In the genomic region with DNA sequence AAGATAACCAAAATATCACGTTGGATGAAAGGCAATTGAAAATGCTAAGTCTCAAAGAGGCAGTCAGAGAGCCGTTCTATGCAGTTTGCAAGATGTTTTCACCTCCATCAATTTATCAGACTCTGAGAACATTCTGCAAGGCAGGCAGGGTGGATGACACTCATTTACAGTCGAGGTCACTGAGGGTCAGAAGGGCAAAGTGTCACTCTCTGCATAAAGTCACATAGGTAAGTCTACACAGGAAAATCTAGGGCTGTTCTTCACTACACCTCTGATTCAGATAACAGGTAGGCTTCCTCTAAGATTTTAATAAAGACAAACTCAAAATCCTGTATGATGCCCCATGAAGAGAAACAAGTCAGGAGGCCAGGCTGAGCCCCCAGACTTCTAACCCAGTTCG, we compare ENCODE assay signal across 13 cellular contexts. TPM values are rescaled to one million over a fixed set of nuclear protein-coding genes. Genes with fewer than 3 reads are reported as not detected.
A peak's percentile ranks its signal among the peaks of the same experiment; 100 is the strongest.
DNase-seq lines count a peak whose midpoint lies in the region; ATAC-seq and TF ChIP-seq lines count a peak whose summit lies in the region.
"Had no signal": no experiment of that assay in that cellular context is flagged by ENCODE, and none has a peak within 500 bp of the region (broad histone marks: within the 10 kb centered on the region; RNA-seq: fewer than 3 reads in every experiment).

No MANE protein-coding gene starts in this region.

- H3K27me3 ChIP-seq in dorsolateral prefrontal cortex: no peaks in the 10 kb centered on the region
- H3K27me3 ChIP-seq: right lobe of liver had no signal

- intact Hi-C loops in dorsolateral prefrontal cortex (cut with DNase I): loop anchor here (5.0 kb wide), 4 partner anchors 36 to 89 kb away; a partner anchor contains a TSS

- no peak for ATAC-seq in stimulated activated naive CD8-positive, alpha-beta T cell treated with anti-CD3 and anti-CD28 coated beads, Interleukin-15, amount 100 ng/mL, for 72 hours
- no peak for ATAC-seq in stimulated activated naive CD8-positive, alpha-beta T cell treated with anti-CD3 and anti-CD28 coated beads, Interleukin-15, Interleukin-2, amounts not matched to agents 100 U/mL and 50 U/mL, for 24 hours
- no peak for ATAC-seq in GM21515 (IDR thresholded peaks at IDR 0.05; ENCODE audit: unreplicated experiment)

- no peaks in the 10 kb centered on the region for H3K36me3 Mint-ChIP-seq in nephron (ENCODE audit: low read depth)

- H3K27me3 Mint-ChIP-seq in stimulated activated naive CD8-positive, alpha-beta T cell treated with anti-CD3 and anti-CD28 coated beads, Interleukin-15, amount 100 ng/mL, for 72 hours: peaks cover 30% of the 10 kb centered on the region
- H3K27me3 Mint-ChIP-seq in nephron (ENCODE audit: low read depth): peaks cover 15% of the 10 kb centered on the region

- H3K27ac ChIP-seq in dorsolateral prefrontal cortex: peak overlapping the region; percentile 0 to 99 (median 97)

- peak overlapping the region; percentile 15 to 86 for H3K4me3 Mint-ChIP-seq in stimulated activated naive CD8-positive, alpha-beta T cell treated with anti-CD3 and anti-CD28 coated beads, Interleukin-15, amount 100 ng/mL, for 72 hours
- H3K4me3 Mint-ChIP-seq in nephron: peak overlapping the region; percentile 91 to 95 (median 92)

- no peak for TF ChIP-seq CTCF in dorsolateral prefrontal cortex (IDR thresholded peaks at IDR 0.05 in 54 of 56, conservative IDR thresholded peaks at IDR 0.05 in 2 of 56; ENCODE audit: low read depth in 1 of 56, partially characterized antibody in 56 of 56)
- TF ChIP-seq CTCF in nephron (IDR thresholded peaks at IDR 0.05; ENCODE audit: unreplicated experiment in 3 of 3): no peak

- peaks cover 37% of the 10 kb centered on the region for H3K4me1 Mint-ChIP-seq in stimulated activated naive CD8-positive, alpha-beta T cell treated with anti-CD3 and anti-CD28 coated beads, Interleukin-15, amount 100 ng/mL, for 72 hours
- peaks cover 39% of the 10 kb centered on the region for H3K4me1 Mint-ChIP-seq in nephron

- H3K4me3 ChIP-seq in dorsolateral prefrontal cortex: peak overlapping the region in 14 of 59 donors; percentile 75 to 97 (median 86)

- no peak for DNase-seq in stimulated activated naive CD8-positive, alpha-beta T cell treated with anti-CD3 and anti-CD28 coated beads, Interleukin-15, amount 100 ng/mL, for 72 hours
- no peak for DNase-seq in stimulated activated naive CD8-positive, alpha-beta T cell treated with anti-CD3 and anti-CD28 coated beads, Interleukin-15, Interleukin-2, amounts not matched to agents 100 U/mL and 50 U/mL, for 24 hours
- DNase-seq in dorsolateral prefrontal cortex: no peak
- DNase-seq in stimulated activated naive CD4-positive, alpha-beta T cell (lab: John Stamatoyannopoulos, UW): no peak
- no peak for DNase-seq in activated CD4-positive, CD25-positive, alpha-beta regulatory T cell (lab: John Stamatoyannopoulos, UW)
- no peak for DNase-seq in NCI-H128 (lab: John Stamatoyannopoulos, UW; ENCODE audit: unreplicated experiment)
- DNase-seq: activated effector memory CD4-positive, alpha-beta T cell treated with anti-CD3 and anti-CD28 coated beads, Interleukin-2, amount 50 U/mL, for 16 hours; AML-193; NCI-H226; right lobe of liver had no signal

- no peaks in the 10 kb centered on the region for H3K9me3 Mint-ChIP-seq in stimulated activated naive CD8-positive, alpha-beta T cell treated with anti-CD3 and anti-CD28 coated beads, Interleukin-15, amount 100 ng/mL, for 72 hours
- no peaks in the 10 kb centered on the region for H3K9me3 Mint-ChIP-seq in nephron
- H3K9me3 Mint-ChIP-seq: dendritic cell treated with granulocyte-macrophage colony-stimulating factor and Interleukin-4, amounts not matched to agents 40 ng/mL and 50 ng/mL, for 4 days had no signal

- H3K27ac Mint-ChIP-seq in stimulated activated naive CD8-positive, alpha-beta T cell treated with anti-CD3 and anti-CD28 coated beads, Interleukin-15, amount 100 ng/mL, for 72 hours: no peak overlapping the region
- peak overlapping the region; percentile 80 to 96 (median 86) for H3K27ac Mint-ChIP-seq in nephron
- H3K27ac Mint-ChIP-seq: dendritic cell treated with granulocyte-macrophage colony-stimulating factor and Interleukin-4, amounts not matched to agents 40 ng/mL and 50 ng/mL, for 4 days had no signal

RNA-seq across cellular contexts. Expression of a gene that starts 1.4 kb away (rescaled TPM):
- total RNA-seq in dorsolateral prefrontal cortex: 100 to 1,000 TPM in 89 of 120 experiments, 10 to 100 TPM in 31; 60.2 to 156 (median 112) TPM

Comparison
In these comparisons a context has a peak if more than half of its experiments do, and no peak if none do; other contexts are left out.
1. H3K27ac Mint-ChIP-seq: peak in nephron (3 of 3); none in stimulated activated naive CD8-positive, alpha-beta T cell treated with anti-CD3 and anti-CD28 coated beads, Interleukin-15, amount 100 ng/mL, for 72 hours (0 of 2).